In genomic region chr14:100285021-100285912, GRCh38 we compare ENCODE assay signal across 1 cellular context.
TF ChIP-seq lines count a peak whose summit lies in the region.

No MANE protein-coding gene starts in this region.

TF ChIP-seq in K562, 482 proteins besides CTCF, POLR2A, EP300 and RAD21 (continued from another document and continues in another):
- peak; percentile 98 for TF ChIP-seq ZNF740 (CRISPR knock-in tag; IDR thresholded peaks at IDR 0.05)
- peak in 1 of 2 experiments; percentile 94; a peak in 2 of 4 replicates for TF ChIP-seq ZNF740 (tag; IDR thresholded peaks at IDR 0.05)
- TF ChIP-seq C11orf30 (IDR thresholded peaks at IDR 0.05; ENCODE audit: low read depth): no peak
- TF ChIP-seq ZNF778 (CRISPR knock-in tag; IDR thresholded peaks at IDR 0.05): no peak
- no peak for TF ChIP-seq MYNN (IDR thresholded peaks at IDR 0.05)
- no peak for TF ChIP-seq MYNN (CRISPR knock-in tag; IDR thresholded peaks at IDR 0.05)
- TF ChIP-seq ZKSCAN3 (CRISPR knock-in tag; IDR thresholded peaks at IDR 0.05): no peak
- no peak for TF ChIP-seq NCOA4 (IDR thresholded peaks at IDR 0.05; ENCODE audit: partially characterized antibody)
- TF ChIP-seq ZNF699 (CRISPR knock-in tag; IDR thresholded peaks at IDR 0.05; ENCODE audit: insufficient replicate concordance): no peak
- TF ChIP-seq ZNF263 (CRISPR knock-in tag; IDR thresholded peaks at IDR 0.05; ENCODE audit: borderline replicate concordance): no peak
- TF ChIP-seq ZNF143 (CRISPR knock-in tag; IDR thresholded peaks at IDR 0.05): no peak
- TF ChIP-seq ZNF217 (CRISPR knock-in tag; IDR thresholded peaks at IDR 0.05): no peak
- TF ChIP-seq BRF2 (IDR thresholded peaks at IDR 0.05; ENCODE audit: borderline replicate concordance, insufficient read depth, insufficient read length): no peak
- TF ChIP-seq CEBPZ (IDR thresholded peaks at IDR 0.05; ENCODE audit: borderline replicate concordance, low read depth, low read length): no peak
- no peak for TF ChIP-seq OTX1 (CRISPR knock-in tag; IDR thresholded peaks at IDR 0.05)
- TF ChIP-seq SRSF7 (optimal IDR thresholded peaks at IDR 0.05; ENCODE audit: low read depth, low read length): no peak
- no peak for TF ChIP-seq BCLAF1 (IDR thresholded peaks at IDR 0.05; ENCODE audit: borderline replicate concordance in 1 of 2, control insufficient read depth in 1 of 2, low read depth in 2 of 2, low read length in 1 of 2)
- TF ChIP-seq MAZ (CRISPR knock-in tag; conservative IDR thresholded peaks at IDR 0.05 in 1 of 2, IDR thresholded peaks at IDR 0.05 in 1 of 2): peak; percentile 90 to 97
- TF ChIP-seq ZNF639 (CRISPR knock-in tag; conservative IDR thresholded peaks at IDR 0.05 in 1 of 2, IDR thresholded peaks at IDR 0.05 in 1 of 2): peak in 1 of 2 experiments; percentile 77; a peak in 2 of 4 replicates
- TF ChIP-seq NCOR1 (IDR thresholded peaks at IDR 0.05): 0 out of 2 replicates have a peak, but pooled peaks have one; percentile 11
- no peak for TF ChIP-seq LEF1 (IDR thresholded peaks at IDR 0.05)
- TF ChIP-seq IRF9 (tag; IDR thresholded peaks at IDR 0.05): no peak
- no peak for TF ChIP-seq DACH1 (IDR thresholded peaks at IDR 0.05; ENCODE audit: partially characterized antibody)
- TF ChIP-seq ZNF232 (CRISPR knock-in tag; IDR thresholded peaks at IDR 0.05): no peak
- TF ChIP-seq ELF4 (CRISPR knock-in tag; IDR thresholded peaks at IDR 0.05): no peak
- no peak for TF ChIP-seq MAFG (tag; conservative IDR thresholded peaks at IDR 0.05)
- TF ChIP-seq MBD2 (IDR thresholded peaks at IDR 0.05; ENCODE audit: borderline replicate concordance, low read depth): no peak
- peak; percentile 70 for TF ChIP-seq SUPT5H (IDR thresholded peaks at IDR 0.05)
- TF ChIP-seq ZNF23 (CRISPR knock-in tag; IDR thresholded peaks at IDR 0.05): no peak
- TF ChIP-seq MTF1 (CRISPR knock-in tag; IDR thresholded peaks at IDR 0.05; ENCODE audit: borderline replicate concordance): no peak
- no peak for TF ChIP-seq E4F1 (CRISPR knock-in tag; IDR thresholded peaks at IDR 0.05; ENCODE audit: borderline replicate concordance)
- TF ChIP-seq EZH2 (IDR thresholded peaks at IDR 0.05; ENCODE audit: borderline replicate concordance, low read depth, low read length): no peak
- no peak for TF ChIP-seq BRCA1 (IDR thresholded peaks at IDR 0.05)
- TF ChIP-seq BRCA1 (CRISPR knock-in tag; IDR thresholded peaks at IDR 0.05): no peak
- peak; percentile 77 for TF ChIP-seq ZBTB7A (IDR thresholded peaks at IDR 0.05; ENCODE audit: borderline replicate concordance, control insufficient read depth, low read depth, low read length)
- no peak for TF ChIP-seq GTF2F1 (IDR thresholded peaks at IDR 0.05; ENCODE audit: low read depth, low read length)
- TF ChIP-seq NR1H2 (CRISPR knock-in tag; IDR thresholded peaks at IDR 0.05): no peak
- no peak for TF ChIP-seq XRCC4 (IDR thresholded peaks at IDR 0.05; ENCODE audit: extremely low read depth, insufficient read depth, insufficient read length)
- TF ChIP-seq FOXA3 (CRISPR knock-in tag; conservative IDR thresholded peaks at IDR 0.05 in 1 of 2, IDR thresholded peaks at IDR 0.05 in 1 of 2): no peak
- TF ChIP-seq SP2 (IDR thresholded peaks at IDR 0.05; ENCODE audit: extremely low read depth, low read depth, low read length, poor library complexity, severe bottlenecking): no peak
- no peak for TF ChIP-seq ZFP91 (CRISPR knock-in tag; IDR thresholded peaks at IDR 0.05)
- TF ChIP-seq NFYB (IDR thresholded peaks at IDR 0.05; ENCODE audit: extremely low read depth, insufficient read length): no peak
- no peak for TF ChIP-seq E2F3 (CRISPR knock-in tag; IDR thresholded peaks at IDR 0.05)
- TF ChIP-seq SMAD4 (CRISPR knock-in tag; conservative IDR thresholded peaks at IDR 0.05): peak; percentile 66; the same call in 1 of the 2 replicates
- TF ChIP-seq ZFP30 (CRISPR knock-in tag; IDR thresholded peaks at IDR 0.05; ENCODE audit: borderline replicate concordance): no peak
- no peak for TF ChIP-seq MCM3 (IDR thresholded peaks at IDR 0.05)
- TF ChIP-seq ZNF280A (IDR thresholded peaks at IDR 0.05; ENCODE audit: low read depth, partially characterized antibody): no peak
- TF ChIP-seq SAFB (IDR thresholded peaks at IDR 0.05; ENCODE audit: borderline replicate concordance, low read depth, low read length): 0 out of 2 replicates have a peak, but pooled peaks have one; percentile 35
- no peak for TF ChIP-seq THRAP3 (IDR thresholded peaks at IDR 0.05; ENCODE audit: borderline replicate concordance)
- no peak for TF ChIP-seq CEBPG (CRISPR knock-in tag; IDR thresholded peaks at IDR 0.05)
- no peak for TF ChIP-seq CEBPG (tag; conservative IDR thresholded peaks at IDR 0.05 in 1 of 2, IDR thresholded peaks at IDR 0.05 in 1 of 2)
- TF ChIP-seq XRCC3 (IDR thresholded peaks at IDR 0.05): no peak
